8 cellular contexts compared by ENCODE assay signal in genomic region chr10:97037365-97038361, GRCh38.
DNase-seq lines count a peak whose midpoint lies in the region; ATAC-seq, FAIRE-seq and TF ChIP-seq lines count a peak whose summit lies in the region.

No MANE protein-coding gene starts in this region.

- no peaks in the 10 kb centered on the region for H3K9me3 Mint-ChIP-seq in CD8-positive, alpha-beta T cell
- no peaks in the 10 kb centered on the region for H3K9me3 Mint-ChIP-seq in activated T-helper 2 cell treated with anti-CD3 and anti-CD28 coated beads, Interferon-gamma antibody, Interleukin-2, Interleukin-4, amounts not matched to agents 10 μg/mL and 5 μg/mL and 100 μg/mL, durations not matched to agents 14 hours and 24 hours and 36 hours

- H3K9ac ChIP-seq in subcutaneous abdominal adipose tissue (ENCODE audit: low read length in 5 of 5), result peak overlapping the region in 4 of 5 donors; percentile 50 to 70 (median 64)

- H3K4me1 Mint-ChIP-seq in CD8-positive, alpha-beta T cell (ENCODE audit: low read depth), result peaks cover 8% of the 10 kb centered on the region
- H3K4me1 Mint-ChIP-seq in activated T-helper 2 cell treated with anti-CD3 and anti-CD28 coated beads, Interferon-gamma antibody, Interleukin-2, Interleukin-4, amounts not matched to agents 10 μg/mL and 5 μg/mL and 100 μg/mL, durations not matched to agents 14 hours and 24 hours and 36 hours (ENCODE audit: low read depth), result peaks cover 7% of the 10 kb centered on the region

- H3K27ac Mint-ChIP-seq in CD8-positive, alpha-beta T cell, result no peak overlapping the region
- H3K27ac Mint-ChIP-seq in activated T-helper 2 cell treated with anti-CD3 and anti-CD28 coated beads, Interferon-gamma antibody, Interleukin-2, Interleukin-4, amounts not matched to agents 10 μg/mL and 5 μg/mL and 100 μg/mL, durations not matched to agents 14 hours and 24 hours and 36 hours, result no peak overlapping the region

- H3K36me3 ChIP-seq in CD8-positive, alpha-beta T cell (ENCODE audit: insufficient read depth, low read length), result no peaks in the 10 kb centered on the region
- no peaks in the 10 kb centered on the region for H3K36me3 ChIP-seq in subcutaneous abdominal adipose tissue (ENCODE audit: control insufficient read depth in 5 of 5, insufficient read depth in 5 of 5, low read length in 5 of 5)

- H3K4me3 ChIP-seq in CD8-positive, alpha-beta T cell (ENCODE audit: low read depth, low read length), result peak overlapping the region; percentile 44
- H3K4me3 ChIP-seq in subcutaneous abdominal adipose tissue (ENCODE audit: low read depth in 1 of 5, low read length in 5 of 5), result peak overlapping the region; percentile 65 to 83 (median 76)

- POLR2A ChIA-PET in CD8-positive, alpha-beta T cell (lab: Charles Lee), result interaction anchor here (1.0 kb wide), 1 partner anchor 181 kb away, joined by 3 read pairs; no protein-coding TSS in a partner anchor

- peak overlapping the region; percentile 73 for H3K4me3 Mint-ChIP-seq in CD8-positive, alpha-beta T cell
- peak overlapping the region; percentile 30 for H3K4me3 Mint-ChIP-seq in activated T-helper 2 cell treated with anti-CD3 and anti-CD28 coated beads, Interferon-gamma antibody, Interleukin-2, Interleukin-4, amounts not matched to agents 10 μg/mL and 5 μg/mL and 100 μg/mL, durations not matched to agents 14 hours and 24 hours and 36 hours (ENCODE audit: low read depth)

- CTCF ChIA-PET in CD8-positive, alpha-beta T cell (lab: Charles Lee), result interaction anchor here (0.7 to 6.2 kb wide), 23 partner anchors 8 to 397 kb away, joined by 3 to 48 read pairs (median 4); no protein-coding TSS in a partner anchor

- no peaks in the 10 kb centered on the region for H3K27me3 Mint-ChIP-seq in CD8-positive, alpha-beta T cell (ENCODE audit: low read depth)
- H3K27me3 Mint-ChIP-seq in activated T-helper 2 cell treated with anti-CD3 and anti-CD28 coated beads, Interferon-gamma antibody, Interleukin-2, Interleukin-4, amounts not matched to agents 10 μg/mL and 5 μg/mL and 100 μg/mL, durations not matched to agents 14 hours and 24 hours and 36 hours (ENCODE audit: low read depth), result peaks cover 7% of the 10 kb centered on the region

- TF ChIP-seq CTCF in CD8-positive, alpha-beta T cell (IDR thresholded peaks at IDR 0.05), result peak; percentile 92

- H3K27ac ChIP-seq in CD8-positive, alpha-beta T cell (ENCODE audit: low read depth, low read length), result no peak overlapping the region
- H3K27ac ChIP-seq in subcutaneous abdominal adipose tissue (ENCODE audit: low read depth, low read length), result no peak overlapping the region

- no peaks in the 10 kb centered on the region for H3K36me3 Mint-ChIP-seq in CD8-positive, alpha-beta T cell
- H3K36me3 Mint-ChIP-seq in activated T-helper 2 cell treated with anti-CD3 and anti-CD28 coated beads, Interferon-gamma antibody, Interleukin-2, Interleukin-4, amounts not matched to agents 10 μg/mL and 5 μg/mL and 100 μg/mL, durations not matched to agents 14 hours and 24 hours and 36 hours (ENCODE audit: low read depth), result no peaks in the 10 kb centered on the region

- no peaks in the 10 kb centered on the region for H3K4me1 ChIP-seq in CD8-positive, alpha-beta T cell (ENCODE audit: insufficient read depth, low read length)
- peaks cover 4 to 12% (median 12%) of the 10 kb centered on the region in 5 donors for H3K4me1 ChIP-seq in subcutaneous abdominal adipose tissue (ENCODE audit: control insufficient read depth in 5 of 5, insufficient read depth in 5 of 5, low read length in 5 of 5)

- intact Hi-C loops in CD8-positive, alpha-beta T cell (cut with DNase I, micrococcal nuclease), result loop anchor here in 1 of 2 experiments (1.0 kb wide), 1 partner anchor 173 kb away; no protein-coding TSS in a partner anchor
- intact Hi-C loops in activated T-helper 2 cell treated with anti-CD3 and anti-CD28 coated beads, Interferon-gamma antibody, Interleukin-2, Interleukin-4, amounts not matched to agents 10 μg/mL and 5 μg/mL and 100 μg/mL, durations not matched to agents 14 hours and 24 hours and 36 hours (cut with micrococcal nuclease), result no loop called here

- FAIRE-seq in frontal cortex (lab: Jason Lieb, UNC), result no peak

- DNase-seq in CD8-positive, alpha-beta T cell, result peak; percentile 35 to 81 (median 67)
- DNase-seq in LHCN-M2 (ENCODE audit: low read depth) (peak; percentile 81), RKO (ENCODE audit: low spot score) (peak; percentile 88), frontal cortex (ENCODE audit: low spot score in 2 of 2) (peak; percentile 64 to 81), nucleus accumbens (lab: John Stamatoyannopoulos, UW) (peak in 50 of 56 donors; percentile 31 to 90 (median 57))
- peak; percentile 58 for DNase-seq in activated T-helper 2 cell treated with anti-CD3 and anti-CD28 coated beads, Interferon-gamma antibody, Interleukin-2, Interleukin-4, amounts not matched to agents 10 μg/mL and 5 μg/mL and 100 μg/mL, durations not matched to agents 14 hours and 24 hours and 36 hours (ENCODE audit: low spot score)

- H3K27me3 ChIP-seq in CD8-positive, alpha-beta T cell (ENCODE audit: insufficient read depth, low read length), result no peaks in the 10 kb centered on the region
- H3K27me3 ChIP-seq in subcutaneous abdominal adipose tissue (ENCODE audit: control insufficient read depth in 5 of 5, insufficient read depth in 4 of 5, low read length in 5 of 5), result peaks cover 0 to 3% (median 0%) of the 10 kb centered on the region in 5 donors

- ATAC-seq in CD8-positive, alpha-beta T cell, result peak; percentile 92
- ATAC-seq in GM21515 (IDR thresholded peaks at IDR 0.05; ENCODE audit: unreplicated experiment), result peak; percentile 66

- no peaks in the 10 kb centered on the region for H3K9me3 ChIP-seq in CD8-positive, alpha-beta T cell (ENCODE audit: low read length)
- no peaks in the 10 kb centered on the region for H3K9me3 ChIP-seq in subcutaneous abdominal adipose tissue (ENCODE audit: control insufficient read depth in 5 of 5, low read length in 5 of 5)
